In the genomic region with DNA sequence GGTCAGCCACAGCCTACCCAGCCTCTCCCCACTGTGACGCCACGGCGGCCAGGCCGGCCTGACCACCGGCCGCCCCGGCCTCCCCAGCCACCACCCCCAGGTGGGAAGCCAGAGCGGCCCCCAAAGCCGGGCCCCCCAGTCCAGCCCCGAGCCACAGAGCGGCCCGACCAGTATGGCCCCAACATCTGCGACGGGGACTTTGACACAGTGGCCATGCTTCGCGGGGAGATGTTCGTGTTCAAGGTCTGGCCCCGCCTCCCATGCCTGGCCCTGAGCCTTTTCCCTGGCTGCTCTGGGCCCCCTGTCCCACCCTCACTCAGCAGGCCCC, we compare ENCODE assay signal across 20 cellular contexts. TPM values are rescaled to one million over a fixed set of nuclear protein-coding genes. Genes with fewer than 3 reads are reported as not detected.
DNase-seq lines count a peak whose midpoint lies in the region; ATAC-seq and TF ChIP-seq lines count a peak whose summit lies in the region.
"Had no signal": no experiment of that assay in that cellular context is flagged by ENCODE, and none has a peak within 500 bp of the region (broad histone marks: within the 10 kb centered on the region; RNA-seq: fewer than 3 reads in every experiment).

No MANE protein-coding gene starts in this region.

- no peaks in the 10 kb centered on the region for H3K4me1 Mint-ChIP-seq in memory B cell
- H3K4me1 Mint-ChIP-seq in CD4-positive, alpha-beta memory T cell = no peaks in the 10 kb centered on the region
- H3K4me1 Mint-ChIP-seq: CD14-positive monocyte had no signal

- H3K9me2 ChIP-seq in SK-N-SH = no peaks in the 10 kb centered on the region

- TF ChIP-seq RAD21 in SK-N-SH (IDR thresholded peaks at IDR 0.05; ENCODE audit: low read length) = no peak

- no peaks in the 10 kb centered on the region for H3K27me3 Mint-ChIP-seq in memory B cell
- H3K27me3 Mint-ChIP-seq in CD4-positive, alpha-beta memory T cell = no peaks in the 10 kb centered on the region

- H3K9ac ChIP-seq in SK-N-SH = no peak overlapping the region
- H3K9ac ChIP-seq: BLaER1, GM23248 had no signal

- H3K9me3 ChIP-seq in SK-N-SH = no peaks in the 10 kb centered on the region
- H3K9me3 ChIP-seq in RWPE2 (ENCODE audit: severe bottlenecking) = no peaks in the 10 kb centered on the region
- H3K9me3 ChIP-seq in CD4-positive, alpha-beta memory T cell (ENCODE audit: control insufficient read depth in 1 of 2, low read length in 2 of 2) = no peaks in the 10 kb centered on the region
- H3K9me3 ChIP-seq: BLaER1, HAP-1 had no signal

- 83% methylated on average over 9 of the region's 18 CpGs for WGBS in SK-N-SH (ENCODE audit: low lambda C conversion rate)

- ATAC-seq in SK-N-SH treated with all-trans-retinoic acid at 6 μM for 48 hours (no peak), RWPE2 (ENCODE audit: low read depth) (no peak), memory B cell (ENCODE audit: low read depth) (no peak)
- ATAC-seq in activated naive CD4-positive, alpha-beta T cell treated with anti-CD3 and anti-CD28 coated beads, Interleukin-2, amount 50 U/mL, for 72 hours = no peak
- ATAC-seq: CD8-positive, alpha-beta T cell had no signal

- H3K36me3 ChIP-seq in SK-N-SH (replicated peaks in 1 of 2; ENCODE audit: control insufficient read depth in 1 of 2, insufficient read depth in 2 of 2, low read length in 1 of 2) (no peaks in the 10 kb centered on the region), RWPE2 (ENCODE audit: low read depth) (no peaks in the 10 kb centered on the region)
- H3K36me3 ChIP-seq in CD4-positive, alpha-beta memory T cell (ENCODE audit: insufficient read depth, low read length) = no peaks in the 10 kb centered on the region
- H3K36me3 ChIP-seq: BLaER1, HAP-1 had no signal

- POLR2A ChIA-PET in SK-N-SH (lab: Yijun Ruan, JAX) = no interaction called here
- POLR2A ChIA-PET in CD4-positive, alpha-beta memory T cell (lab: Charles Lee; ENCODE audit: partially characterized antibody) = no interaction called here

- intact Hi-C loops in CD4-positive, alpha-beta memory T cell (cut with micrococcal nuclease) = no loop called here

- H3K4me1 ChIP-seq in SK-N-SH (ENCODE audit: control insufficient read depth in 1 of 2, insufficient read depth in 2 of 2, low read depth in 1 of 2, low read length in 1 of 2) (peaks cover 0 to 6% of the 10 kb centered on the region in 2 experiments; a peak in 1 of 4 replicates), RWPE2 (ENCODE audit: insufficient read depth, poor library complexity, severe bottlenecking) (no peaks in the 10 kb centered on the region)
- H3K4me1 ChIP-seq in CD4-positive, alpha-beta memory T cell (ENCODE audit: insufficient read depth, low read length) = no peaks in the 10 kb centered on the region
- H3K4me1 ChIP-seq: HAP-1 had no signal

- H3K4me3 Mint-ChIP-seq in memory B cell = no peak overlapping the region
- no peak overlapping the region for H3K4me3 Mint-ChIP-seq in CD4-positive, alpha-beta memory T cell
- H3K4me3 Mint-ChIP-seq: CD14-positive monocyte; CD8-positive, alpha-beta T cell had no signal

- peak overlapping the region; percentile 80 for H3K27ac Mint-ChIP-seq in memory B cell
- no peak overlapping the region for H3K27ac Mint-ChIP-seq in CD4-positive, alpha-beta memory T cell
- H3K27ac Mint-ChIP-seq in activated naive CD4-positive, alpha-beta T cell treated with anti-CD3 and anti-CD28 coated beads, Interleukin-2, amount 50 U/mL, for 72 hours = no peak overlapping the region
- H3K27ac Mint-ChIP-seq: CD8-positive, alpha-beta T cell had no signal

- TF ChIP-seq CTCF in SK-N-SH (IDR thresholded peaks at IDR 0.05) (no peak), RWPE2 (IDR thresholded peaks at IDR 0.05; ENCODE audit: poor library complexity, severe bottlenecking) (no peak)

- H3K9me3 Mint-ChIP-seq in memory B cell = no peaks in the 10 kb centered on the region
- H3K9me3 Mint-ChIP-seq in CD4-positive, alpha-beta memory T cell = no peaks in the 10 kb centered on the region
- no peaks in the 10 kb centered on the region for H3K9me3 Mint-ChIP-seq in activated naive CD4-positive, alpha-beta T cell treated with anti-CD3 and anti-CD28 coated beads, Interleukin-2, amount 50 U/mL, for 72 hours
- H3K9me3 Mint-ChIP-seq: CD8-positive, alpha-beta T cell had no signal

- H3K79me2 ChIP-seq in SK-N-SH (ENCODE audit: insufficient read depth) = no peaks in the 10 kb centered on the region

- H3K36me3 Mint-ChIP-seq in memory B cell = no peaks in the 10 kb centered on the region
- H3K36me3 Mint-ChIP-seq in CD4-positive, alpha-beta memory T cell = no peaks in the 10 kb centered on the region
- H3K36me3 Mint-ChIP-seq in activated naive CD4-positive, alpha-beta T cell treated with anti-CD3 and anti-CD28 coated beads, Interleukin-2, amount 50 U/mL, for 72 hours = no peaks in the 10 kb centered on the region
- H3K36me3 Mint-ChIP-seq: CD14-positive monocyte; CD8-positive, alpha-beta T cell had no signal

- no peak for TF ChIP-seq EP300 in SK-N-SH (IDR thresholded peaks at IDR 0.05; ENCODE audit: borderline replicate concordance in 1 of 2, low read depth in 1 of 2, low read length in 1 of 2)

- no peak overlapping the region for H3K4me2 ChIP-seq in SK-N-SH

- no peaks in the 10 kb centered on the region for H4K20me1 ChIP-seq in SK-N-SH (ENCODE audit: insufficient read depth)
- H4K20me1 ChIP-seq: BLaER1 had no signal

- H3K4me3 ChIP-seq in SK-N-SH (ENCODE audit: low read depth in 2 of 2, low read length in 1 of 2) (no peak overlapping the region), RWPE2 (ENCODE audit: severe bottlenecking) (no peak overlapping the region)
- no peak overlapping the region for H3K4me3 ChIP-seq in CD4-positive, alpha-beta memory T cell (ENCODE audit: low read length in 2 of 2)
- H3K4me3 ChIP-seq: BLaER1, GM12878, GM23248, HAP-1 had no signal

- no peaks in the 10 kb centered on the region for H3F3A ChIP-seq in SK-N-SH (replicated peaks; ENCODE audit: insufficient read depth)

- H3K27me3 ChIP-seq in SK-N-SH (ENCODE audit: insufficient read depth) = no peaks in the 10 kb centered on the region
- no peaks in the 10 kb centered on the region for H3K27me3 ChIP-seq in RWPE2 (ENCODE audit: insufficient read depth, poor library complexity, severe bottlenecking)
- no peaks in the 10 kb centered on the region for H3K27me3 ChIP-seq in CD4-positive, alpha-beta memory T cell (ENCODE audit: insufficient read depth, low read length)
- H3K27me3 ChIP-seq: BLaER1 had no signal

- no peak overlapping the region for H2AFZ ChIP-seq in SK-N-SH (ENCODE audit: low read depth)
- H2AFZ ChIP-seq: GM23248 had no signal

- H3K27ac ChIP-seq in SK-N-SH (ENCODE audit: low read depth in 2 of 2, low read length in 1 of 2) (no peak overlapping the region), RWPE2 (ENCODE audit: poor library complexity, severe bottlenecking) (no peak overlapping the region)
- H3K27ac ChIP-seq in CD4-positive, alpha-beta memory T cell (ENCODE audit: low read depth, low read length) = no peak overlapping the region
- H3K27ac ChIP-seq: 22Rv1, BLaER1, GM23248, HL-60 had no signal

- CTCF ChIA-PET in SK-N-SH (lab: Yijun Ruan, JAX) = interaction anchor here (0.9 to 1.2 kb wide), 2 partner anchors 9 to 56 kb away, joined by 3 read pairs; no protein-coding TSS in a partner anchor
- CTCF ChIA-PET in CD4-positive, alpha-beta memory T cell (lab: Charles Lee; ENCODE audit: partially characterized antibody) = no interaction called here

- DNase-seq in SK-N-SH = peak; percentile 26
- DNase-seq in RWPE2 (ENCODE audit: low spot score) = peak; percentile 41
- DNase-seq in memory B cell (ENCODE audit: low spot score in 2 of 2) = no peak
- DNase-seq in CD4-positive, alpha-beta memory T cell = no peak
- DNase-seq in activated naive CD4-positive, alpha-beta T cell treated with anti-CD3 and anti-CD28 coated beads, Interleukin-2, amount 50 U/mL, for 72 hours (ENCODE audit: low spot score in 2 of 2) = no peak
- no peak for DNase-seq in NCI-H1930 (lab: John Stamatoyannopoulos, UW)
- DNase-seq: Calu3; CD8-positive, alpha-beta T cell; DMS79 treated with DMSO at 0.1 percent for 48 hours; GF-D8; GM23248; IMR-90; KBM-7 had no signal

TF ChIP-seq in SK-N-SH, 30 proteins besides CTCF, POLR2A, EP300 and RAD21:
- no peak for TF ChIP-seq TEAD4 (IDR thresholded peaks at IDR 0.05; ENCODE audit: borderline replicate concordance, insufficient read depth)
- no peak for TF ChIP-seq TCF12 (IDR thresholded peaks at IDR 0.05)

TF ChIP-seq in SK-N-SH treated with all-trans-retinoic acid at 6 μM for 48 hours, 23 proteins besides CTCF, POLR2A, EP300 and RAD21 (continues in another document):
- TF ChIP-seq ZNF8 (CRISPR knock-in tag; IDR thresholded peaks at IDR 0.05) (no peak), RARB (CRISPR knock-in tag; IDR thresholded peaks at IDR 0.05) (no peak), BACH2 (CRISPR knock-in tag; IDR thresholded peaks at IDR 0.05; ENCODE audit: borderline replicate concordance) (no peak)

RNA-seq across cellular contexts. Expression of gene MMP15, which starts 16.0 kb away (rescaled TPM):
- polyA plus RNA-seq in SK-N-SH (2012; rRNA removed) = 2.6 and 3.1 TPM in 2 replicates
- polyA plus RNA-seq in SK-N-SH (2012; cell fraction: cytosol; rRNA removed) = 1.1 and 2.2 TPM in 2 replicates
- 3.5 and 3.9 TPM in 2 replicates for polyA plus RNA-seq in SK-N-SH (2012; cell fraction: nucleus; rRNA removed)
- 1 to 10 TPM; 1.6 to 1.8 TPM for total RNA-seq in CD4-positive, alpha-beta memory T cell
- under 1 TPM in 1 of 2 donors, not detected in 1; 0.21 TPM for polyA plus RNA-seq in CD4-positive, alpha-beta memory T cell
- under 1 TPM; 0.07 to 0.76 TPM for total RNA-seq in activated naive CD4-positive, alpha-beta T cell treated with anti-CD3 and anti-CD28 coated beads, Interleukin-2, amount 50 U/mL, for 72 hours
- polyA plus RNA-seq: CD14-positive monocyte had no signal

RNA-seq across cellular contexts. Expression of gene USB1, which starts 40.4 kb away (rescaled TPM):
- polyA plus RNA-seq in SK-N-SH (2012; rRNA removed) = 87.3 and 94.1 TPM in 2 replicates
- 53.0 and 69.3 TPM in 2 replicates for polyA plus RNA-seq in SK-N-SH (2012; cell fraction: cytosol; rRNA removed)
- 39.0 and 44.4 TPM in 2 replicates for polyA plus RNA-seq in SK-N-SH (2012; cell fraction: nucleus; rRNA removed)
- 10 to 100 TPM; 36.4 to 39.5 TPM for total RNA-seq in CD4-positive, alpha-beta memory T cell
- 10 to 100 TPM; 35.3 to 45.2 TPM for polyA plus RNA-seq in CD4-positive, alpha-beta memory T cell
- total RNA-seq in activated naive CD4-positive, alpha-beta T cell treated with anti-CD3 and anti-CD28 coated beads, Interleukin-2, amount 50 U/mL, for 72 hours = 10 to 100 TPM; 39.8 to 50.6 TPM

RNA-seq across cellular contexts. Expression of gene ZNF319, which starts 41.1 kb away (rescaled TPM):
- 4.8 and 7.6 TPM in 2 replicates for polyA plus RNA-seq in SK-N-SH (2012; rRNA removed)
- 3.2 and 5.1 TPM in 2 replicates for polyA plus RNA-seq in SK-N-SH (2012; cell fraction: cytosol; rRNA removed)
- polyA plus RNA-seq in SK-N-SH (2012; cell fraction: nucleus; rRNA removed) = 8.5 and 8.8 TPM in 2 replicates
- 10 to 100 TPM; 19.7 to 20.5 TPM for total RNA-seq in CD4-positive, alpha-beta memory T cell
- 10 to 100 TPM in 1 of 2 donors, 1 to 10 TPM in 1; 2.3 to 16.5 TPM for polyA plus RNA-seq in CD4-positive, alpha-beta memory T cell
- 1 to 10 TPM; 3.1 to 5.6 TPM for total RNA-seq in activated naive CD4-positive, alpha-beta T cell treated with anti-CD3 and anti-CD28 coated beads, Interleukin-2, amount 50 U/mL, for 72 hours

Comparison
In these comparisons a context has a peak if more than half of its experiments do, and no peak if none do; other contexts are left out.
1. DNase-seq: peak in SK-N-SH (single experiment) and RWPE2 (single experiment); none in memory B cell (0 of 2), CD4-positive, alpha-beta memory T cell (0 of 5), activated naive CD4-positive, alpha-beta T cell treated with anti-CD3 and anti-CD28 coated beads, Interleukin-2, amount 50 U/mL, for 72 hours (0 of 2) and NCI-H1930 (0 of 2).